In the genomic region with DNA sequence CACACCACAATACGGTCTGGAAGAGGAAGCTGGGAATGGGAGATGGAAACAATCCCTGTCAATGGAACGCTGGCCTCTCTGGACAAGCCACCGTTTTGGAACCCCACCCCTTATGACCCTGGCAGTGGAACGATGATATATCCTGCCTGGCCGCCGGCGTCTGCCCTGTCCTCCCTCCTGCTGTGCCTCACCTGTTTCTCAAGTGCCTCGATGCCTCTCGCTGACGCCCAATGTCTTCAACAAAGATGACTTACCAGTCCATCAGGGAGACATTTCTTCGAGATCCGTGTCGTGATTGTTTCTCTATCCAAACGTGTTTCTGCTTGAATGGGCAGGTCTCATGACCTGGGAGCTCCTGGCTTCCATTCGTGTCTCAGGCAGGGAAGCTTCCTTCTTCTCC, we compare ENCODE assay signal across 23 cellular contexts.
A peak's percentile ranks its signal among the peaks of the same experiment; 100 is the strongest.
DNase-seq lines count a peak whose midpoint lies in the region; ATAC-seq and TF ChIP-seq lines count a peak whose summit lies in the region.
"Had no signal": no experiment of that assay in that cellular context is flagged by ENCODE, and none has a peak within 500 bp of the region (broad histone marks: within the 10 kb centered on the region; RNA-seq: fewer than 3 reads in every experiment).

No MANE protein-coding gene starts in this region.

- peak; percentile 1 for DNase-seq in activated CD4-positive, alpha-beta memory T cell treated with anti-CD3 and anti-CD28 coated beads for 36 hours
- DNase-seq in activated CD4-positive, alpha-beta memory T cell treated with anti-CD3 and anti-CD28 coated beads, Interleukin-2, amount 10 ng/mL, durations not matched to agents 7 days and 5 days = no peak
- peak; percentile 29 for DNase-seq in coronary artery (ENCODE audit: low spot score)
- peak; percentile 38 for DNase-seq in sigmoid colon
- peak; percentile 40 for DNase-seq in upper lobe of right lung
- DNase-seq in CD8-positive, alpha-beta T cell = no peak
- DNase-seq: BE2C; Calu3; DMS79 treated with DMSO at 0.1 percent for 48 hours; GF-D8; MM.1S; NCI-H2029; NCI-H446; NCI-H526; NCI-H82; NK-92 treated with Interleukin-12 subunit alpha and Interleukin-12 subunit beta, amount 100 ng/mL, for 24 hours; PC-3 had no signal

- no peak overlapping the region for H3K27ac Mint-ChIP-seq in activated CD4-positive, alpha-beta memory T cell treated with anti-CD3 and anti-CD28 coated beads for 36 hours
- no peak overlapping the region for H3K27ac Mint-ChIP-seq in activated CD4-positive, alpha-beta memory T cell treated with anti-CD3 and anti-CD28 coated beads, Interleukin-2, amount 10 ng/mL, durations not matched to agents 7 days and 5 days
- no peak overlapping the region for H3K27ac Mint-ChIP-seq in CD8-positive, alpha-beta T cell
- H3K27ac Mint-ChIP-seq: IgD-negative memory B cell had no signal

- intact Hi-C loops in activated CD4-positive, alpha-beta memory T cell treated with anti-CD3 and anti-CD28 coated beads for 36 hours (cut with micrococcal nuclease) = no loop called here
- intact Hi-C loops in sigmoid colon (cut with DNase I) (no loop called here), upper lobe of right lung (cut with DNase I) (no loop called here)
- intact Hi-C loops in CD8-positive, alpha-beta T cell (cut with DNase I, micrococcal nuclease) = no loop called here

- no peaks in the 10 kb centered on the region for H3K4me1 ChIP-seq in sigmoid colon
- no peaks in the 10 kb centered on the region for H3K4me1 ChIP-seq in upper lobe of right lung
- no peaks in the 10 kb centered on the region for H3K4me1 ChIP-seq in CD8-positive, alpha-beta T cell (ENCODE audit: insufficient read depth, low read length)
- H3K4me1 ChIP-seq: BE2C had no signal

- ATAC-seq in upper lobe of right lung = no peak
- no peak for ATAC-seq in CD8-positive, alpha-beta T cell
- no peak for ATAC-seq in GM21529 (IDR thresholded peaks at IDR 0.05; ENCODE audit: unreplicated experiment)
- ATAC-seq: PC-3 had no signal

- TF ChIP-seq CTCF in coronary artery (IDR thresholded peaks at IDR 0.05) (no peak), sigmoid colon (IDR thresholded peaks at IDR 0.05) (no peak), upper lobe of right lung (IDR thresholded peaks at IDR 0.05) (no peak)
- TF ChIP-seq CTCF in CD8-positive, alpha-beta T cell (IDR thresholded peaks at IDR 0.05) = no peak

- no peak overlapping the region for H3K4me3 Mint-ChIP-seq in activated CD4-positive, alpha-beta memory T cell treated with anti-CD3 and anti-CD28 coated beads for 36 hours
- no peak overlapping the region for H3K4me3 Mint-ChIP-seq in activated CD4-positive, alpha-beta memory T cell treated with anti-CD3 and anti-CD28 coated beads, Interleukin-2, amount 10 ng/mL, durations not matched to agents 7 days and 5 days
- no peak overlapping the region for H3K4me3 Mint-ChIP-seq in CD8-positive, alpha-beta T cell
- H3K4me3 Mint-ChIP-seq: CD14-positive monocyte, IgD-negative memory B cell had no signal

- peaks cover 33% of the 10 kb centered on the region for H3K9me3 Mint-ChIP-seq in activated CD4-positive, alpha-beta memory T cell treated with anti-CD3 and anti-CD28 coated beads for 36 hours
- H3K9me3 Mint-ChIP-seq in activated CD4-positive, alpha-beta memory T cell treated with anti-CD3 and anti-CD28 coated beads, Interleukin-2, amount 10 ng/mL, durations not matched to agents 7 days and 5 days = peaks cover 34% of the 10 kb centered on the region
- H3K9me3 Mint-ChIP-seq in CD8-positive, alpha-beta T cell = peaks cover 10% of the 10 kb centered on the region

- no peak for TF ChIP-seq EP300 in sigmoid colon (IDR thresholded peaks at IDR 0.05)

- CTCF ChIA-PET in activated CD4-positive, alpha-beta memory T cell treated with anti-CD3 and anti-CD28 coated beads for 36 hours (lab: Charles Lee) = no interaction called here
- CTCF ChIA-PET in activated CD4-positive, alpha-beta memory T cell treated with anti-CD3 and anti-CD28 coated beads, Interleukin-2, amount 10 ng/mL, durations not matched to agents 7 days and 5 days (lab: Charles Lee) = no interaction called here
- CTCF ChIA-PET in CD8-positive, alpha-beta T cell (lab: Charles Lee) = no interaction called here

- H3K27ac ChIP-seq in coronary artery = no peak overlapping the region
- H3K27ac ChIP-seq in sigmoid colon = no peak overlapping the region
- no peak overlapping the region for H3K27ac ChIP-seq in upper lobe of right lung
- H3K27ac ChIP-seq in CD8-positive, alpha-beta T cell (ENCODE audit: low read depth, low read length) = no peak overlapping the region
- H3K27ac ChIP-seq: 22Rv1, HL-60, KMS-11 had no signal

- peaks cover 0 to 3% (median 0%) of the 10 kb centered on the region in 4 donors for H3K9me3 ChIP-seq in sigmoid colon
- H3K9me3 ChIP-seq in upper lobe of right lung = no peaks in the 10 kb centered on the region
- no peaks in the 10 kb centered on the region for H3K9me3 ChIP-seq in CD8-positive, alpha-beta T cell (ENCODE audit: low read length)
- H3K9me3 ChIP-seq: BE2C had no signal

- H3K36me3 ChIP-seq in sigmoid colon = no peaks in the 10 kb centered on the region
- H3K36me3 ChIP-seq in upper lobe of right lung = no peaks in the 10 kb centered on the region
- no peaks in the 10 kb centered on the region for H3K36me3 ChIP-seq in CD8-positive, alpha-beta T cell (ENCODE audit: insufficient read depth, low read length)
- H3K36me3 ChIP-seq: BE2C had no signal

- no peaks in the 10 kb centered on the region for H3K4me1 Mint-ChIP-seq in activated CD4-positive, alpha-beta memory T cell treated with anti-CD3 and anti-CD28 coated beads for 36 hours (ENCODE audit: low read depth)
- no peaks in the 10 kb centered on the region for H3K4me1 Mint-ChIP-seq in activated CD4-positive, alpha-beta memory T cell treated with anti-CD3 and anti-CD28 coated beads, Interleukin-2, amount 10 ng/mL, durations not matched to agents 7 days and 5 days
- H3K4me1 Mint-ChIP-seq in CD8-positive, alpha-beta T cell (ENCODE audit: low read depth) = no peaks in the 10 kb centered on the region
- H3K4me1 Mint-ChIP-seq: CD14-positive monocyte, IgD-negative memory B cell had no signal

- POLR2A ChIA-PET in activated CD4-positive, alpha-beta memory T cell treated with anti-CD3 and anti-CD28 coated beads for 36 hours (lab: Charles Lee) = no interaction called here
- POLR2A ChIA-PET in activated CD4-positive, alpha-beta memory T cell treated with anti-CD3 and anti-CD28 coated beads, Interleukin-2, amount 10 ng/mL, durations not matched to agents 7 days and 5 days (lab: Charles Lee) = no interaction called here
- POLR2A ChIA-PET in CD8-positive, alpha-beta T cell (lab: Charles Lee) = no interaction called here

- WGBS in sigmoid colon, 2 donors = 88% methylated on average over 15 of the region's 15 CpGs

- no peaks in the 10 kb centered on the region for H3K27me3 Mint-ChIP-seq in activated CD4-positive, alpha-beta memory T cell treated with anti-CD3 and anti-CD28 coated beads for 36 hours
- no peaks in the 10 kb centered on the region for H3K27me3 Mint-ChIP-seq in activated CD4-positive, alpha-beta memory T cell treated with anti-CD3 and anti-CD28 coated beads, Interleukin-2, amount 10 ng/mL, durations not matched to agents 7 days and 5 days
- no peaks in the 10 kb centered on the region for H3K27me3 Mint-ChIP-seq in CD8-positive, alpha-beta T cell (ENCODE audit: low read depth)
- H3K27me3 Mint-ChIP-seq: IgD-negative memory B cell had no signal

- no peak for TF ChIP-seq POLR2A in sigmoid colon (IDR thresholded peaks at IDR 0.05)

- H3K4me3 ChIP-seq in coronary artery (no peak overlapping the region), sigmoid colon (no peak overlapping the region), upper lobe of right lung (no peak overlapping the region)
- H3K4me3 ChIP-seq in CD8-positive, alpha-beta T cell (ENCODE audit: low read depth, low read length) = no peak overlapping the region

- peaks cover 6% of the 10 kb centered on the region for H3K36me3 Mint-ChIP-seq in activated CD4-positive, alpha-beta memory T cell treated with anti-CD3 and anti-CD28 coated beads for 36 hours
- H3K36me3 Mint-ChIP-seq in activated CD4-positive, alpha-beta memory T cell treated with anti-CD3 and anti-CD28 coated beads, Interleukin-2, amount 10 ng/mL, durations not matched to agents 7 days and 5 days (ENCODE audit: low read depth) = peaks cover 7% of the 10 kb centered on the region
- H3K36me3 Mint-ChIP-seq in CD8-positive, alpha-beta T cell = no peaks in the 10 kb centered on the region
- H3K36me3 Mint-ChIP-seq: CD14-positive monocyte, IgD-negative memory B cell had no signal

- H3K27me3 ChIP-seq in sigmoid colon = no peaks in the 10 kb centered on the region
- H3K27me3 ChIP-seq in upper lobe of right lung = no peaks in the 10 kb centered on the region
- H3K27me3 ChIP-seq in CD8-positive, alpha-beta T cell (ENCODE audit: insufficient read depth, low read length) = no peaks in the 10 kb centered on the region
- H3K27me3 ChIP-seq: BE2C had no signal

Comparison
In these comparisons a context has a peak if more than half of its experiments do, and no peak if none do; other contexts are left out.
1. DNase-seq: peak in activated CD4-positive, alpha-beta memory T cell treated with anti-CD3 and anti-CD28 coated beads for 36 hours (single experiment), coronary artery (single experiment), sigmoid colon (single experiment) and upper lobe of right lung (single experiment); none in activated CD4-positive, alpha-beta memory T cell treated with anti-CD3 and anti-CD28 coated beads, Interleukin-2, amount 10 ng/mL, durations not matched to agents 7 days and 5 days (single experiment) and CD8-positive, alpha-beta T cell (0 of 7).